In genomic region chr5:37214550-37214949, GRCh38 we compare ENCODE assay signal across 13 cellular contexts. TPM values are rescaled to one million over a fixed set of nuclear protein-coding genes. Genes with fewer than 3 reads are reported as not detected.
DNase-seq lines count a peak whose midpoint lies in the region; ATAC-seq, FAIRE-seq and TF ChIP-seq lines count a peak whose summit lies in the region.
"Had no signal": no experiment of that assay in that cellular context is flagged by ENCODE, and none has a peak within 500 bp of the region (broad histone marks: within the 10 kb centered on the region; RNA-seq: fewer than 3 reads in every experiment).

No MANE protein-coding gene starts in this region.

- no peak for TF ChIP-seq CTCF in LNCaP clone FGC (IDR thresholded peaks at IDR 0.05; ENCODE audit: control insufficient read depth, extremely low read depth, insufficient read depth)

- no peaks in the 10 kb centered on the region for H3K27me3 Mint-ChIP-seq in activated CD4-positive, alpha-beta T cell treated with anti-CD3 and anti-CD28 coated beads for 36 hours
- no peaks in the 10 kb centered on the region for H3K27me3 Mint-ChIP-seq in T-helper 2 cell treated with Interferon-gamma antibody and Interleukin-4, amounts not matched to agents 5 μg/mL and 100 μg/mL, for 36 hours (ENCODE audit: low read depth)

- peak; percentile 47 for ATAC-seq in activated CD4-positive, alpha-beta T cell treated with anti-CD3 and anti-CD28 coated beads for 36 hours
- ATAC-seq in GM21367 (IDR thresholded peaks at IDR 0.05; ENCODE audit: unreplicated experiment) = no peak
- no peak for ATAC-seq in GM21529 (IDR thresholded peaks at IDR 0.05; ENCODE audit: unreplicated experiment)
- ATAC-seq: esophagus mucosa had no signal

- H3K36me3 ChIP-seq in small intestine (ENCODE audit: control insufficient read depth in 2 of 2, insufficient read depth in 2 of 2, low read length in 2 of 2) = no peaks in the 10 kb centered on the region

- peaks cover 18% of the 10 kb centered on the region for H3K36me3 Mint-ChIP-seq in activated CD4-positive, alpha-beta T cell treated with anti-CD3 and anti-CD28 coated beads for 36 hours (ENCODE audit: low read depth)
- H3K36me3 Mint-ChIP-seq in T-helper 2 cell treated with Interferon-gamma antibody and Interleukin-4, amounts not matched to agents 5 μg/mL and 100 μg/mL, for 36 hours (ENCODE audit: low read depth) = peaks cover 15% of the 10 kb centered on the region

- no peak for DNase-seq in activated CD4-positive, alpha-beta T cell treated with anti-CD3 and anti-CD28 coated beads for 36 hours
- no peak for DNase-seq in activated CD4-positive, alpha-beta T cell treated with anti-CD3 and anti-CD28 coated beads, Interleukin-2, amount 50 U/mL, for 1 hour
- DNase-seq in LNCaP clone FGC (ENCODE audit: low read depth) (peak; percentile 59), small intestine (peak; percentile 4), SKM-1 (lab: John Stamatoyannopoulos, UW; ENCODE audit: unreplicated experiment) (no peak)
- DNase-seq in T-helper 2 cell treated with Interferon-gamma antibody and Interleukin-4, amounts not matched to agents 5 μg/mL and 100 μg/mL, for 36 hours (ENCODE audit: low spot score) = no peak
- DNase-seq: caudate nucleus, DMS79 treated with DMSO at 0.1 percent for 48 hours, NCI-H2081 treated with DMSO at 0.1 percent for 48 hours had no signal

- no peak for FAIRE-seq in small intestine (lab: Jason Lieb, UNC)

- H3K4me3 ChIP-seq in LNCaP clone FGC (ENCODE audit: low read depth, low read length) (no peak overlapping the region), small intestine (ENCODE audit: low read depth in 1 of 2, low read length in 2 of 2) (no peak overlapping the region)
- H3K4me3 ChIP-seq: thoracic aorta had no signal

- no peaks in the 10 kb centered on the region for H3K4me1 ChIP-seq in small intestine (ENCODE audit: control insufficient read depth in 2 of 2, insufficient read depth in 1 of 2, low read depth in 1 of 2, low read length in 1 of 2)

- POLR2A ChIA-PET in activated CD4-positive, alpha-beta T cell treated with anti-CD3 and anti-CD28 coated beads for 36 hours (lab: Charles Lee) = no interaction called here

- no peak overlapping the region for H3K4me3 Mint-ChIP-seq in activated CD4-positive, alpha-beta T cell treated with anti-CD3 and anti-CD28 coated beads for 36 hours
- peak overlapping the region; percentile 42 for H3K4me3 Mint-ChIP-seq in T-helper 2 cell treated with Interferon-gamma antibody and Interleukin-4, amounts not matched to agents 5 μg/mL and 100 μg/mL, for 36 hours

- no peaks in the 10 kb centered on the region for H3K27me3 ChIP-seq in small intestine (ENCODE audit: control insufficient read depth in 2 of 2, insufficient read depth in 2 of 2, low read length in 2 of 2)

- WGBS in small intestine, 3 donors = 5 to 14% (median 7%) methylated on average over 1 of the region's 1 CpG

- H3K9me3 ChIP-seq in small intestine (ENCODE audit: control insufficient read depth, low read depth) = no peaks in the 10 kb centered on the region
- H3K9me3 ChIP-seq: thoracic aorta had no signal

- H3K4me1 Mint-ChIP-seq in activated CD4-positive, alpha-beta T cell treated with anti-CD3 and anti-CD28 coated beads for 36 hours = peaks cover 4% of the 10 kb centered on the region
- H3K4me1 Mint-ChIP-seq in T-helper 2 cell treated with Interferon-gamma antibody and Interleukin-4, amounts not matched to agents 5 μg/mL and 100 μg/mL, for 36 hours (ENCODE audit: low read depth) = peaks cover 13% of the 10 kb centered on the region

- no peak overlapping the region for H3K27ac Mint-ChIP-seq in activated CD4-positive, alpha-beta T cell treated with anti-CD3 and anti-CD28 coated beads for 36 hours
- peak overlapping the region; percentile 59 for H3K27ac Mint-ChIP-seq in T-helper 2 cell treated with Interferon-gamma antibody and Interleukin-4, amounts not matched to agents 5 μg/mL and 100 μg/mL, for 36 hours

- H3K9me3 Mint-ChIP-seq in activated CD4-positive, alpha-beta T cell treated with anti-CD3 and anti-CD28 coated beads for 36 hours (ENCODE audit: low read depth) = no peaks in the 10 kb centered on the region
- no peaks in the 10 kb centered on the region for H3K9me3 Mint-ChIP-seq in T-helper 2 cell treated with Interferon-gamma antibody and Interleukin-4, amounts not matched to agents 5 μg/mL and 100 μg/mL, for 36 hours

- CTCF ChIA-PET in activated CD4-positive, alpha-beta T cell treated with anti-CD3 and anti-CD28 coated beads for 36 hours (lab: Charles Lee) = interaction anchor here (0.5 kb wide), 1 partner anchor 168 kb away, joined by 3 read pairs; no protein-coding TSS in a partner anchor

- intact Hi-C loops in activated CD4-positive, alpha-beta T cell treated with anti-CD3 and anti-CD28 coated beads for 36 hours (cut with DNase I, micrococcal nuclease) = loop anchor here in 1 of 2 experiments (10.0 kb wide), 1 partner anchor 170 kb away; no protein-coding TSS in a partner anchor

- H3K27ac ChIP-seq in small intestine (ENCODE audit: low read depth in 1 of 2, low read length in 1 of 2) = no peak overlapping the region
- H3K27ac ChIP-seq: thoracic aorta had no signal

RNA-seq across cellular contexts. Expression of gene CPLANE1, which starts 34.6 kb away (rescaled TPM):
- total RNA-seq in activated CD4-positive, alpha-beta T cell treated with anti-CD3 and anti-CD28 coated beads for 36 hours = 1 to 10 TPM; 6.2 to 7.4 TPM
- polyA plus RNA-seq in small intestine = 1 to 10 TPM in 1 of 3 donors, under 1 TPM in 2; 0.22 to 1.4 (median 0.27) TPM

Comparison
In these comparisons a context has a peak if more than half of its experiments do, and no peak if none do; other contexts are left out.
1. DNase-seq: peak in LNCaP clone FGC (single experiment) and small intestine (single experiment); none in activated CD4-positive, alpha-beta T cell treated with anti-CD3 and anti-CD28 coated beads for 36 hours (single experiment), activated CD4-positive, alpha-beta T cell treated with anti-CD3 and anti-CD28 coated beads, Interleukin-2, amount 50 U/mL, for 1 hour (single experiment), T-helper 2 cell treated with Interferon-gamma antibody and Interleukin-4, amounts not matched to agents 5 μg/mL and 100 μg/mL, for 36 hours (single experiment) and SKM-1 (single experiment).